Comparison of ENCODE assay signal across 14 cellular contexts in the genomic region with DNA sequence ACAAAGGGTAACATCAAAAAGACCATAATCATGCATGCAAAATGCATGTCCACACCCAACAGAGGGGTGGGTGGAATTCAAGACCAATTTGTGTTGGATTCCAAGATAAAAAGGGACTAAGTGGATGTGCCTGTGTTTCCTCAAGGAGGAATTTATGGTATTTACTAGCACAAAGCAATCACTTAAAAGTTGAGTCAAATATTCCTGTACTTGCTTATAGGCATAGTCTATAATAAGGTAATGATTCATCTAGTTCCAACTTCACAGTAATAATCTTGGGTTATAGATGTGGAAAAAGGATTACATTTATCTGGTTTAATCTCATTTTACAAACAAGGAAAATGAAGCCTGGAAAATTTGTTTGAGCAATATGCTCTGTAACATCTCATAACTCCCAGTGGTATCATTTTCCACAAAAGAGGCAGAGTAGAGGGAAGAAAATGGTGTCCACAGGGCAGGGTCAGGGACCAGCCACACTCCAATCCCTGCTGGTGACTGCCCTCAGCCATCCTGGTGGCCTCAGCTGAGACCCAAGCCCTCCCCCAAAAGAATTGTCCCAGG.
DNase-seq lines count a peak whose midpoint lies in the region; ATAC-seq and TF ChIP-seq lines count a peak whose summit lies in the region.
"Had no signal": no experiment of that assay in that cellular context is flagged by ENCODE, and none has a peak within 500 bp of the region (broad histone marks: within the 10 kb centered on the region; RNA-seq: fewer than 3 reads in every experiment).

No MANE protein-coding gene starts in this region.

- DNase-seq in HAP-1 (ENCODE audit: low spot score in 2 of 2) = peak; percentile 47 to 76
- peak; percentile 72 to 87 for DNase-seq in SJSA1 (ENCODE audit: low read depth in 1 of 2, low spot score in 2 of 2)
- DNase-seq in fibroblast of pulmonary artery (ENCODE audit: low read depth) = peak; percentile 41
- no peak for DNase-seq in thoracic aorta (ENCODE audit: low spot score)
- no peak for DNase-seq in central memory CD4-positive, alpha-beta T cell
- DNase-seq: activated gamma-delta T cell treated with Interleukin-2 at 50 U/mL for 16 hours, esophagus squamous epithelium, NCI-H1436, NCI-H526, stomach had no signal

- H3K4me3 Mint-ChIP-seq in stimulated activated memory B cell treated with anti-CD40 and anti-IgM and Interleukin-4, amounts not matched to agents 10 μg/mL and 1 μg/mL and 100 μg/mL, for 72 hours = no peak overlapping the region

- no peaks in the 10 kb centered on the region for H3K36me3 ChIP-seq in HAP-1 (replicated peaks)
- no peaks in the 10 kb centered on the region for H3K36me3 ChIP-seq in SJSA1
- H3K36me3 ChIP-seq in thoracic aorta = no peaks in the 10 kb centered on the region
- H3K36me3 ChIP-seq: prostate gland, stomach had no signal

- no peak overlapping the region for H3K27ac Mint-ChIP-seq in stimulated activated memory B cell treated with anti-CD40 and anti-IgM and Interleukin-4, amounts not matched to agents 10 μg/mL and 1 μg/mL and 100 μg/mL, for 72 hours

- H3K4me1 ChIP-seq in HAP-1 (peaks cover 15% of the 10 kb centered on the region), SJSA1 (replicated peaks) (peaks cover 66% of the 10 kb centered on the region), thoracic aorta (ENCODE audit: control insufficient read depth in 1 of 2, low read depth in 2 of 2) (peaks cover 35 to 74% of the 10 kb centered on the region in 2 donors)
- H3K4me1 ChIP-seq: prostate gland had no signal

- no peaks in the 10 kb centered on the region for H3K27me3 Mint-ChIP-seq in stimulated activated memory B cell treated with anti-CD40 and anti-IgM and Interleukin-4, amounts not matched to agents 10 μg/mL and 1 μg/mL and 100 μg/mL, for 72 hours

- no peak overlapping the region for H3K4me3 ChIP-seq in HAP-1
- H3K4me3 ChIP-seq in SJSA1 = no peak overlapping the region
- H3K4me3 ChIP-seq in fibroblast of pulmonary artery (replicated peaks; ENCODE audit: low read depth, low read length) = no peak overlapping the region
- no peak overlapping the region for H3K4me3 ChIP-seq in thoracic aorta
- H3K4me3 ChIP-seq: esophagus squamous epithelium, prostate gland, stomach had no signal

- no peaks in the 10 kb centered on the region for H3K4me1 Mint-ChIP-seq in stimulated activated memory B cell treated with anti-CD40 and anti-IgM and Interleukin-4, amounts not matched to agents 10 μg/mL and 1 μg/mL and 100 μg/mL, for 72 hours

- H3K9me3 ChIP-seq in HAP-1 (no peaks in the 10 kb centered on the region), SJSA1 (replicated peaks) (no peaks in the 10 kb centered on the region), thoracic aorta (no peaks in the 10 kb centered on the region)
- H3K9me3 ChIP-seq: esophagus squamous epithelium, prostate gland, stomach had no signal

- no peaks in the 10 kb centered on the region for H3K36me3 Mint-ChIP-seq in stimulated activated memory B cell treated with anti-CD40 and anti-IgM and Interleukin-4, amounts not matched to agents 10 μg/mL and 1 μg/mL and 100 μg/mL, for 72 hours

- in situ Hi-C loops in HAP-1 (cut with MboI; ENCODE audit: low sequenced_read_pairs) = no loop called here

- H3K27ac ChIP-seq in SJSA1 (peak overlapping the region; percentile 94), thoracic aorta (peak overlapping the region; percentile 59 to 68)
- H3K27ac ChIP-seq: esophagus squamous epithelium, prostate gland, stomach had no signal

- H3K27me3 ChIP-seq in HAP-1 (ENCODE audit: low read depth) (no peaks in the 10 kb centered on the region), SJSA1 (replicated peaks) (no peaks in the 10 kb centered on the region), thoracic aorta (replicated peaks; ENCODE audit: insufficient read depth) (no peaks in the 10 kb centered on the region)
- H3K27me3 ChIP-seq: esophagus squamous epithelium, stomach had no signal

- H3K9me3 Mint-ChIP-seq in stimulated activated memory B cell treated with anti-CD40 and anti-IgM and Interleukin-4, amounts not matched to agents 10 μg/mL and 1 μg/mL and 100 μg/mL, for 72 hours = no peaks in the 10 kb centered on the region

- no peak for ATAC-seq in thoracic aorta (ENCODE audit: insufficient number of reproducible peaks, low FRiP score, low read depth)
- no peak for ATAC-seq in GM19351 (IDR thresholded peaks at IDR 0.05; ENCODE audit: unreplicated experiment)
- ATAC-seq in stimulated activated memory B cell treated with anti-CD40 and anti-IgM and Interleukin-4, amounts not matched to agents 10 μg/mL and 1 μg/mL and 100 μg/mL, for 72 hours = no peak
- ATAC-seq: HepG2 had no signal

- TF ChIP-seq CTCF in fibroblast of pulmonary artery (IDR thresholded peaks at IDR 0.05; ENCODE audit: low read length, missing control alignments) = no peak
- no peak for TF ChIP-seq CTCF in thoracic aorta (IDR thresholded peaks at IDR 0.05)

Comparison
In these comparisons a context has a peak if more than half of its experiments do, and no peak if none do; other contexts are left out.
1. DNase-seq: peak in HAP-1 (2 of 2), SJSA1 (2 of 2) and fibroblast of pulmonary artery (single experiment); none in thoracic aorta (single experiment) and central memory CD4-positive, alpha-beta T cell (single experiment).